ENCODE assay signal across 27 cellular contexts in the genomic region with DNA sequence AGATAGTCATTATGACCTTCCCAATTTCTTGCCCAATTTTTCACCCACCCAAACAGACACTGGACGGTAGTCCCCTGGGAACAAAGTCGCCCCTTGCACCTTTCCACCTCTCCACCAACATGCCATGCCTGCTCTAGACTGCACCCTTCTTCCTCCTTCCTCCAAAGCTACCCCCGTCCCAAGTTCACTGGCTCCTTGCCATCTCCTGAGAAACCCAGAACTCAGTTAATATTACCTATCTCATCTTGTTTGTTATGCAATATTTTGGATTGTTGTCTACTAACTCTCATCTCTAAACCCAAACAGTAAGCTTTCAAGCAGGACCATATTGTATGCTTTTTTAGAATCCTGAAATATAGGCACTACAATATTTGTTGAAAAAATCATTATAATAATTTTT.
"Had no signal": no experiment of that assay in that cellular context is flagged by ENCODE, and none has a peak within 500 bp of the region (broad histone marks: within the 10 kb centered on the region; RNA-seq: fewer than 3 reads in every experiment).

No MANE protein-coding gene starts in this region.

- H2AFZ ChIP-seq: neural progenitor cell, parathyroid adenoma had no signal

- H3K4me2 ChIP-seq: neural progenitor cell had no signal

- H3K27ac ChIP-seq: left ventricle myocardium inferior, neural progenitor cell, neutrophil, parathyroid adenoma, sigmoid colon, spleen, tibial nerve, uterus had no signal

- H3K27me3 Mint-ChIP-seq: naive B cell; stimulated activated memory B cell treated with anti-CD40 and anti-IgM and Interleukin-4, amounts not matched to agents 10 μg/mL and 1 μg/mL and 100 μg/mL, for 72 hours; stimulated activated naive CD8-positive, alpha-beta T cell treated with anti-CD3 and anti-CD28 coated beads, Interleukin-15, amount 100 ng/mL, for 72 hours; type B pancreatic cell had no signal

- H3K4me3 Mint-ChIP-seq: mesothelial cell of epicardium; naive B cell; natural killer cell; nephron progenitor cell; neural progenitor cell; stimulated activated memory B cell treated with anti-CD40 and anti-IgM and Interleukin-4, amounts not matched to agents 10 μg/mL and 1 μg/mL and 100 μg/mL, for 72 hours; stimulated activated naive CD8-positive, alpha-beta T cell treated with anti-CD3 and anti-CD28 coated beads, Interleukin-15, amount 100 ng/mL, for 72 hours; type B pancreatic cell had no signal

- H3K9me3 ChIP-seq: left ventricle myocardium inferior, neutrophil, sigmoid colon, spleen, tibial nerve, uterus had no signal

- H3K9me3 Mint-ChIP-seq: mesothelial cell of epicardium; naive B cell; natural killer cell; nephron progenitor cell; neural progenitor cell; stimulated activated memory B cell treated with anti-CD40 and anti-IgM and Interleukin-4, amounts not matched to agents 10 μg/mL and 1 μg/mL and 100 μg/mL, for 72 hours; stimulated activated naive CD8-positive, alpha-beta T cell treated with anti-CD3 and anti-CD28 coated beads, Interleukin-15, amount 100 ng/mL, for 72 hours; type B pancreatic cell had no signal

- H3K27ac Mint-ChIP-seq: mesothelial cell of epicardium; natural killer cell; nephron progenitor cell; neural progenitor cell; stimulated activated memory B cell treated with anti-CD40 and anti-IgM and Interleukin-4, amounts not matched to agents 10 μg/mL and 1 μg/mL and 100 μg/mL, for 72 hours; stimulated activated naive CD8-positive, alpha-beta T cell treated with anti-CD3 and anti-CD28 coated beads, Interleukin-15, amount 100 ng/mL, for 72 hours; type B pancreatic cell had no signal

- H3K4me1 ChIP-seq: neural progenitor cell, parathyroid adenoma, sigmoid colon, spleen, tibial nerve, uterus had no signal

- H3K36me3 ChIP-seq: uterus had no signal

- H3K27me3 ChIP-seq: neural progenitor cell, neutrophil, sigmoid colon, spleen, tibial nerve, uterus had no signal

- H3K4me1 Mint-ChIP-seq: naive B cell; nephron progenitor cell; stimulated activated memory B cell treated with anti-CD40 and anti-IgM and Interleukin-4, amounts not matched to agents 10 μg/mL and 1 μg/mL and 100 μg/mL, for 72 hours had no signal

- DNase-seq: hippocampal formation; left colon; left ventricle myocardium inferior; mesendoderm; naive B cell; natural killer cell; nephron progenitor cell; occipital lobe; retina; right cardiac atrium; sigmoid colon; small intestine; spleen; stimulated activated CD4-positive, alpha-beta T cell treated with anti-CD3 and anti-CD28 coated beads, Interleukin-4, amount 100 ng/mL, for 24 hours; stimulated activated CD8-positive, alpha-beta memory T cell treated with anti-CD3 and anti-CD28 coated beads, Interleukin-4, amount 100 ng/mL, for 48 hours; stimulated activated naive CD4-positive, alpha-beta T cell treated with Interleukin-2 at 50 U/mL for 16 hours; stimulated activated naive CD8-positive, alpha-beta T cell treated with anti-CD3 and anti-CD28 coated beads, Interleukin-15, amount 100 ng/mL, for 72 hours; substantia nigra; uterus had no signal

- H3K4me3 ChIP-seq: left ventricle myocardium inferior, lung, neural progenitor cell, sigmoid colon, spleen, tibial nerve, uterus had no signal

- H3K79me2 ChIP-seq: parathyroid adenoma had no signal

- ATAC-seq: left colon; natural killer cell; right cardiac atrium; stimulated activated memory B cell treated with anti-CD40 and anti-IgM and Interleukin-4, amounts not matched to agents 10 μg/mL and 1 μg/mL and 100 μg/mL, for 72 hours; stimulated activated naive CD8-positive, alpha-beta T cell treated with anti-CD3 and anti-CD28 coated beads, Interleukin-15, amount 100 ng/mL, for 72 hours had no signal
